Comparison of ENCODE assay signal across 8 cellular contexts in genomic region chr14:81221579-81222102, GRCh38. TPM values are rescaled to one million over a fixed set of nuclear protein-coding genes. Genes with fewer than 3 reads are reported as not detected.
DNase-seq lines count a peak whose midpoint lies in the region; ATAC-seq and TF ChIP-seq lines count a peak whose summit lies in the region.

No MANE protein-coding gene starts in this region.

- H2AFZ ChIP-seq in OCI-LY1 (ENCODE audit: low read length) (no peak overlapping the region; the same call in 1 of the 2 replicates), neural cell (ENCODE audit: low read depth, low read length) (peak overlapping the region; percentile 17)

- TF ChIP-seq RAD21 in neural cell (conservative IDR thresholded peaks at IDR 0.05) = no peak

- H3K27me3 ChIP-seq in OCI-LY1 (ENCODE audit: insufficient read depth, low read length) = no peaks in the 10 kb centered on the region
- H3K27me3 ChIP-seq in effector memory CD4-positive, alpha-beta T cell (replicated peaks; ENCODE audit: control insufficient read depth, insufficient read depth, low read length, poor library complexity, severe bottlenecking) = no peaks in the 10 kb centered on the region
- H3K27me3 ChIP-seq in neural cell (ENCODE audit: insufficient read depth, low read depth, low read length) = no peaks in the 10 kb centered on the region

- H3K4me1 ChIP-seq in OCI-LY1 (ENCODE audit: insufficient read depth, low read length, severe bottlenecking) = peaks cover 30% of the 10 kb centered on the region
- peaks cover 10% of the 10 kb centered on the region for H3K4me1 ChIP-seq in effector memory CD4-positive, alpha-beta T cell (ENCODE audit: control insufficient read depth, insufficient read depth, low read length, poor library complexity, severe bottlenecking)

- no peak for DNase-seq in effector memory CD4-positive, alpha-beta T cell
- no peak for DNase-seq in GM20000 (ENCODE audit: low spot score)
- no peak for DNase-seq in HPDE6-E6E7 (ENCODE audit: extremely low spot score)
- no peak for DNase-seq in epidermal melanocyte (ENCODE audit: insufficient read length, low spot score)

- H3K9ac ChIP-seq in OCI-LY1 (ENCODE audit: low read length) (peak overlapping the region; percentile 88), neural cell (ENCODE audit: low read length) (peak overlapping the region; percentile 87)

- no peak for ATAC-seq in HG03175 (IDR thresholded peaks at IDR 0.05; ENCODE audit: unreplicated experiment)

- H3K27ac ChIP-seq in OCI-LY1 (ENCODE audit: low read depth, low read length, poor library complexity, severe bottlenecking) (peak overlapping the region; percentile 96), neural cell (ENCODE audit: low read length) (peak overlapping the region; percentile 95)
- H3K27ac ChIP-seq in effector memory CD4-positive, alpha-beta T cell (ENCODE audit: insufficient read depth, low read length, poor library complexity, severe bottlenecking) = peak overlapping the region; percentile 94

- H3K79me2 ChIP-seq in OCI-LY1 (ENCODE audit: insufficient read depth, low read length) (peaks cover 19% of the 10 kb centered on the region), neural cell (replicated peaks; ENCODE audit: insufficient read depth, low read length) (peaks cover 23% of the 10 kb centered on the region)

- no peak for TF ChIP-seq CTCF in GM12875 (IDR thresholded peaks at IDR 0.05; ENCODE audit: borderline replicate concordance, insufficient read depth, low read depth, low read length)
- TF ChIP-seq CTCF in OCI-LY1 (IDR thresholded peaks at IDR 0.05; ENCODE audit: low read length) = no peak
- TF ChIP-seq CTCF in neural cell (IDR thresholded peaks at IDR 0.05; ENCODE audit: poor library complexity, severe bottlenecking) = no peak
- TF ChIP-seq CTCF in GM20000 (IDR thresholded peaks at IDR 0.05; ENCODE audit: extremely low read depth, missing control alignments) = no peak

- H3K9me2 ChIP-seq in OCI-LY1 (ENCODE audit: low read depth, low read length) (no peaks in the 10 kb centered on the region), neural cell (ENCODE audit: insufficient read depth, low read length) (no peaks in the 10 kb centered on the region)

- H4K20me1 ChIP-seq in OCI-LY1 (ENCODE audit: insufficient read depth, low read length) (no peaks in the 10 kb centered on the region), neural cell (ENCODE audit: insufficient read depth) (no peaks in the 10 kb centered on the region)

- H3K4me2 ChIP-seq in OCI-LY1 (ENCODE audit: low read length) (peak overlapping the region; percentile 88), neural cell (ENCODE audit: low read length) (peak overlapping the region; percentile 56)

- H3F3A ChIP-seq in OCI-LY1 (ENCODE audit: insufficient read depth, low read length) = no peaks in the 10 kb centered on the region
- peaks cover 11% of the 10 kb centered on the region for H3F3A ChIP-seq in neural cell (ENCODE audit: insufficient read depth, low read length, poor library complexity, severe bottlenecking)

- TF ChIP-seq EP300 in neural cell (conservative IDR thresholded peaks at IDR 0.05; ENCODE audit: poor library complexity, severe bottlenecking) = no peak

- peak overlapping the region; percentile 83 for H3K4me3 ChIP-seq in GM12875 (ENCODE audit: low read depth, low read length)
- H3K4me3 ChIP-seq in OCI-LY1 (ENCODE audit: low read depth, low read length, poor library complexity, severe bottlenecking) = peak overlapping the region; percentile 96
- H3K4me3 ChIP-seq in effector memory CD4-positive, alpha-beta T cell (ENCODE audit: insufficient read depth, low read depth, low read length, poor library complexity, severe bottlenecking) = peak overlapping the region; percentile 99
- peak overlapping the region; percentile 79 for H3K4me3 ChIP-seq in neural cell (ENCODE audit: low read length)

- H3K9me3 ChIP-seq in OCI-LY1 (ENCODE audit: low read length) (no peaks in the 10 kb centered on the region), neural cell (ENCODE audit: low read length) (no peaks in the 10 kb centered on the region)
- H3K9me3 ChIP-seq in effector memory CD4-positive, alpha-beta T cell (ENCODE audit: control insufficient read depth, low read length) = no peaks in the 10 kb centered on the region

- H3K36me3 ChIP-seq in OCI-LY1 (ENCODE audit: insufficient read depth, low read length) (peaks cover 3% of the 10 kb centered on the region; the same call in 1 of the 2 replicates), neural cell (ENCODE audit: insufficient read depth, low read length) (no peaks in the 10 kb centered on the region)
- no peaks in the 10 kb centered on the region for H3K36me3 ChIP-seq in effector memory CD4-positive, alpha-beta T cell (ENCODE audit: control insufficient read depth, insufficient read depth, low read length)

TF ChIP-seq in neural cell, 6 proteins besides CTCF, POLR2A, EP300 and RAD21:
- TF ChIP-seq EZH2 (IDR thresholded peaks at IDR 0.05; ENCODE audit: borderline replicate concordance, insufficient read depth, low read length, poor library complexity, severe bottlenecking) (no peak), TAF1 (IDR thresholded peaks at IDR 0.05; ENCODE audit: low read depth) (no peak), POLR2AphosphoS5 (IDR thresholded peaks at IDR 0.05) (no peak), REST (IDR thresholded peaks at IDR 0.05; ENCODE audit: borderline replicate concordance) (no peak), MXI1 (conservative IDR thresholded peaks at IDR 0.05; ENCODE audit: poor library complexity, severe bottlenecking) (no peak), SMC3 (conservative IDR thresholded peaks at IDR 0.05; ENCODE audit: poor library complexity) (no peak)

RNA-seq across cellular contexts. Expression of gene GTF2A1, which starts 0.9 kb away (rescaled TPM):
- 29.2 and 37.3 TPM in 2 replicates for polyA plus RNA-seq in neural cell
- 69.1 and 77.7 TPM in 2 replicates for polyA minus RNA-seq in neural cell
